In the genomic region with DNA sequence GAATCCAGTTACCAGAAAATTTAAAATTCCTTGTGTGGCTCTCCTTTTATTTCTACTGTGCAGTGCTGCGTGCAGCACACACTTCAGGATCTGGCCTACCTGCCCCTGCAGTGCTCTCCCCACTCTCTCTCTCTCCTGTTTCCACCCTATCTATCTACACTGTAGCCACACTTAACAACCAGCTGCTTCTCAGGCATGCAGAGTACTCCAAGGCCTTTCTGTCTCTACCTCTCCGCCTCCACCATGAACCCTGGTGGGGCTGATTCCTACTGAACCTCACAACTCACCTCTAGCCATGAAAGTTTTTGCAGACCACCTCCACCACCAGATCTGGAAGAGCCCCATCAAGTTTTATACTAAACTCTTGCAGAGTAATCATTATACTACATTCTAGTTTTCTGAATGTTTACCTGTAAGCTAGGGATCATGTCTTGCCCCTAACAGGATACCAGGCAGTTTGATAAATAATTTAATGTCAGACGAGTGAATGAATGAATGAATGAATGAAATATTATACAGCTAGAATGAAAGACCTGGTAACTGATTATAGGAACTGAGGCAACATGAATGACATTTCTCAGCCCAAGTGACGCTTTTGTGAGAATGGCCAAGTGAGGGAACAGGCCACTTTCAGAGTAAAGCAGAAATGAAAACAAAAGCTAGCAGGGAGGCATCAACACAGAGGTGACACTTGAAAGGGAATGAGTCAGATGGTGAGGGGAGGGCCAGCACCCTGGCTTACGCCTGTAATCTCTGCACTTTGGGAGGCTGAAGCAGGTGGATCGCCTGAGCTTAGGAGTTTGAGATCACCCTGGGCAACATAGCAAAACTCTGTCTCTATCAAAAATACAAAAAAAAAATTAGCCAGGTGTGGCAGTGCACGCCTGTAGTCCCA, we compare ENCODE assay signal across 8 cellular contexts.
DNase-seq lines count a peak whose midpoint lies in the region; ATAC-seq and TF ChIP-seq lines count a peak whose summit lies in the region.

No MANE protein-coding gene starts in this region.

- H3K36me3 ChIP-seq in HEK293 (ENCODE audit: control insufficient read depth in 2 of 2, insufficient read depth in 1 of 2, low read length in 2 of 2): no peaks in the 10 kb centered on the region
- H3K36me3 ChIP-seq in neural progenitor cell: no peaks in the 10 kb centered on the region

- H3K9me3 Mint-ChIP-seq in T-helper 2 cell treated with Interferon-gamma antibody and Interleukin-4, amounts not matched to agents 5 μg/mL and 100 μg/mL, for 36 hours: no peaks in the 10 kb centered on the region
- H3K9me3 Mint-ChIP-seq in neural progenitor cell: peaks cover 5% of the 10 kb centered on the region

- H3F3A ChIP-seq in neural progenitor cell (ENCODE audit: low read depth): no peaks in the 10 kb centered on the region

- ATAC-seq in GM18867 (IDR thresholded peaks at IDR 0.05; ENCODE audit: unreplicated experiment): peak; percentile 99

- TF ChIP-seq CTCF in HEK293 (tag by site-specific recombination; IDR thresholded peaks at IDR 0.05) (no peak), neural progenitor cell (IDR thresholded peaks at IDR 0.05) (no peak)

- H3K4me1 ChIP-seq in HEK293 (ENCODE audit: control insufficient read depth, insufficient read depth, low read length): 0 out of 2 replicates have a peak, but pooled peaks cover 3% of the 10 kb centered on the region
- H3K4me1 ChIP-seq in neural progenitor cell: no peaks in the 10 kb centered on the region

- H3K4me1 Mint-ChIP-seq in T-helper 2 cell treated with Interferon-gamma antibody and Interleukin-4, amounts not matched to agents 5 μg/mL and 100 μg/mL, for 36 hours (ENCODE audit: low read depth): peaks cover 19% of the 10 kb centered on the region
- H3K4me1 Mint-ChIP-seq in neural progenitor cell: no peaks in the 10 kb centered on the region

- H3K27ac Mint-ChIP-seq in T-helper 2 cell treated with Interferon-gamma antibody and Interleukin-4, amounts not matched to agents 5 μg/mL and 100 μg/mL, for 36 hours: peak overlapping the region; percentile 48
- H3K27ac Mint-ChIP-seq in neural progenitor cell: no peak overlapping the region

- H3K27ac ChIP-seq in HEK293 (ENCODE audit: extremely low read depth, low read depth, low read length) (no peak overlapping the region), neural progenitor cell (no peak overlapping the region)

- H3K4me2 ChIP-seq in neural progenitor cell: no peak overlapping the region

- DNase-seq in T-helper 2 cell treated with Interferon-gamma antibody and Interleukin-4, amounts not matched to agents 5 μg/mL and 100 μg/mL, for 36 hours (ENCODE audit: low spot score): peak; percentile 48
- DNase-seq in stimulated activated CD4-positive, alpha-beta T cell treated with anti-CD3 and anti-CD28 coated beads, Interleukin-12 subunit alpha, Interleukin-12 subunit beta, amount 100 ng/mL, for 24 hours (ENCODE audit: low read depth in 2 of 2): peak; percentile 29 to 38
- DNase-seq in neural progenitor cell (ENCODE audit: low spot score) (no peak), mesenteric fat pad (ENCODE audit: low spot score) (no peak), NCI-H146 treated with DMSO at 0.1 percent for 48 hours (lab: John Stamatoyannopoulos, UW; ENCODE audit: unreplicated experiment) (no peak), hippocampal formation (lab: John Stamatoyannopoulos, UW) (no peak)

- no peak overlapping the region for H3K4me3 ChIP-seq in HEK293 (ENCODE audit: low read depth, low read length)
- H3K4me3 ChIP-seq in neural progenitor cell: no peak overlapping the region

- no peaks in the 10 kb centered on the region for H3K27me3 ChIP-seq in neural progenitor cell

- no peaks in the 10 kb centered on the region for H3K27me3 Mint-ChIP-seq in T-helper 2 cell treated with Interferon-gamma antibody and Interleukin-4, amounts not matched to agents 5 μg/mL and 100 μg/mL, for 36 hours (ENCODE audit: low read depth)
- H3K27me3 Mint-ChIP-seq in neural progenitor cell (ENCODE audit: insufficient read depth, low read depth): peaks cover 4% of the 10 kb centered on the region

- H3K9me3 ChIP-seq in HEK293 (ENCODE audit: control insufficient read depth, insufficient read depth, low read depth, low read length) (no peaks in the 10 kb centered on the region), neural progenitor cell (ENCODE audit: low read depth) (no peaks in the 10 kb centered on the region)

- POLR2A ChIA-PET in HEK293 (lab: Yijun Ruan, JAX): no interaction called here

- CTCF ChIA-PET in HEK293 (lab: Yijun Ruan, JAX): no interaction called here

- no peak overlapping the region for H3K9ac ChIP-seq in neural progenitor cell

- H3K79me2 ChIP-seq in neural progenitor cell (ENCODE audit: low read depth): peaks cover 17% of the 10 kb centered on the region

- no peak overlapping the region for H2AFZ ChIP-seq in neural progenitor cell (replicated peaks)

- no peaks in the 10 kb centered on the region for H4K20me1 ChIP-seq in neural progenitor cell (ENCODE audit: low read depth)

- H3K36me3 Mint-ChIP-seq in T-helper 2 cell treated with Interferon-gamma antibody and Interleukin-4, amounts not matched to agents 5 μg/mL and 100 μg/mL, for 36 hours (ENCODE audit: low read depth): peaks cover 4% of the 10 kb centered on the region
- H3K36me3 Mint-ChIP-seq in neural progenitor cell: peaks cover 2% of the 10 kb centered on the region

- H3K4me3 Mint-ChIP-seq in T-helper 2 cell treated with Interferon-gamma antibody and Interleukin-4, amounts not matched to agents 5 μg/mL and 100 μg/mL, for 36 hours: no peak overlapping the region
- H3K4me3 Mint-ChIP-seq in neural progenitor cell: no peak overlapping the region

TF ChIP-seq in HEK293, 187 proteins besides CTCF, POLR2A, EP300 and RAD21:
- TF ChIP-seq ZNF416 (tag by site-specific recombination; IDR thresholded peaks at IDR 0.05) (no peak), SETDB1 (IDR thresholded peaks at IDR 0.05; ENCODE audit: insufficient read length, low read length) (no peak), ZNF610 (tag by site-specific recombination; IDR thresholded peaks at IDR 0.05; ENCODE audit: borderline replicate concordance) (no peak), WT1 (tag by site-specific recombination; IDR thresholded peaks at IDR 0.05) (peak; percentile 51; the same call in 1 of the 2 replicates), ZNF776 (tag by site-specific recombination; IDR thresholded peaks at IDR 0.05; ENCODE audit: borderline replicate concordance) (no peak)

Comparison
In these comparisons a context has a peak if more than half of its experiments do, and no peak if none do; other contexts are left out.
1. DNase-seq: peak in T-helper 2 cell treated with Interferon-gamma antibody and Interleukin-4, amounts not matched to agents 5 μg/mL and 100 μg/mL, for 36 hours (single experiment) and stimulated activated CD4-positive, alpha-beta T cell treated with anti-CD3 and anti-CD28 coated beads, Interleukin-12 subunit alpha, Interleukin-12 subunit beta, amount 100 ng/mL, for 24 hours (2 of 2); none in neural progenitor cell (single experiment), mesenteric fat pad (single experiment), NCI-H146 treated with DMSO at 0.1 percent for 48 hours (single experiment) and hippocampal formation (0 of 2).